ENCODE assay signal across 22 cellular contexts in genomic region chr10:116826803-116827202, GRCh38. TPM values are rescaled to one million over a fixed set of nuclear protein-coding genes. Genes with fewer than 3 reads are reported as not detected.
A peak's percentile ranks its signal among the peaks of the same experiment; 100 is the strongest.
DNase-seq lines count a peak whose midpoint lies in the region; ATAC-seq and TF ChIP-seq lines count a peak whose summit lies in the region.
"Had no signal": no experiment of that assay in that cellular context is flagged by ENCODE, and none has a peak within 500 bp of the region (broad histone marks: within the 10 kb centered on the region; RNA-seq: fewer than 3 reads in every experiment).

No MANE protein-coding gene starts in this region.

- TF ChIP-seq POLR2A in tibial nerve (IDR thresholded peaks at IDR 0.05) (no peak), upper lobe of left lung (IDR thresholded peaks at IDR 0.05) (no peak)

- 54 to 58% methylated on average over 7 of the region's 7 CpGs for WGBS in tibial nerve, 2 donors
- WGBS in upper lobe of left lung, 2 donors, result 88 to 90% methylated on average over 7 of the region's 7 CpGs

- H3K27me3 ChIP-seq in RWPE2 (ENCODE audit: insufficient read depth, poor library complexity, severe bottlenecking) (no peaks in the 10 kb centered on the region), tibial nerve (no peaks in the 10 kb centered on the region), upper lobe of left lung (no peaks in the 10 kb centered on the region)
- H3K27me3 ChIP-seq: BLaER1, spleen, tibial artery had no signal

- no peaks in the 10 kb centered on the region for H3K4me1 ChIP-seq in RWPE2 (ENCODE audit: insufficient read depth, poor library complexity, severe bottlenecking)
- H3K4me1 ChIP-seq in tibial nerve, result no peaks in the 10 kb centered on the region
- H3K4me1 ChIP-seq in upper lobe of left lung, result no peaks in the 10 kb centered on the region
- H3K4me1 ChIP-seq: BLaER1, spleen, tibial artery had no signal

- H3K4me3 ChIP-seq in RWPE2 (ENCODE audit: severe bottlenecking), result no peak overlapping the region
- no peak overlapping the region for H3K4me3 ChIP-seq in tibial nerve
- H3K4me3 ChIP-seq in upper lobe of left lung, result no peak overlapping the region
- H3K4me3 ChIP-seq: BLaER1, spleen, tibial artery had no signal

- DNase-seq in AG08395 (ENCODE audit: low spot score) (peak; percentile 32), ELR (ENCODE audit: low read depth) (peak; percentile 58), RWPE2 (ENCODE audit: low spot score) (no peak), iris pigment epithelial cell (ENCODE audit: low read depth) (peak; percentile 70), NCI-H2029 treated with DMSO at 0.1 percent for 48 hours (lab: John Stamatoyannopoulos, UW) (no peak), tibial nerve (ENCODE audit: low spot score in 2 of 2) (no peak), ecto neural progenitor cell (ENCODE audit: low spot score) (no peak), upper lobe of left lung (no peak)
- DNase-seq: activated CD4-positive, alpha-beta T cell treated with anti-CD3 and anti-CD28 coated beads, Interleukin-2, amount 50 U/mL, for 4 hours; activated naive CD8-positive, alpha-beta T cell treated with anti-CD3 and anti-CD28 coated beads for 36 hours; activated T-cell treated with anti-CD3 and anti-CD28 coated beads, Interleukin-2, amount 50 U/mL, for 1 hour; DMS153; effector memory CD4-positive, alpha-beta T cell; NCI-H1105 treated with DMSO at 0.1 percent for 48 hours; NCI-H510A; posterior cingulate gyrus; spleen; tibial artery had no signal

- H3K9me3 ChIP-seq in RWPE2 (ENCODE audit: severe bottlenecking) (no peaks in the 10 kb centered on the region), tibial nerve (no peaks in the 10 kb centered on the region), upper lobe of left lung (no peaks in the 10 kb centered on the region)
- H3K9me3 ChIP-seq: BLaER1, spleen, tibial artery had no signal

- no peak overlapping the region for H3K27ac ChIP-seq in RWPE2 (ENCODE audit: poor library complexity, severe bottlenecking)
- H3K27ac ChIP-seq in tibial nerve, result no peak overlapping the region
- H3K27ac ChIP-seq in upper lobe of left lung, result no peak overlapping the region
- H3K27ac ChIP-seq: BLaER1, spleen, tibial artery had no signal

- H3K36me3 ChIP-seq in RWPE2 (ENCODE audit: low read depth) (no peaks in the 10 kb centered on the region), tibial nerve (peaks cover 0 to 4% (median 0%) of the 10 kb centered on the region in 3 donors), upper lobe of left lung (no peaks in the 10 kb centered on the region)
- H3K36me3 ChIP-seq: BLaER1 had no signal

- TF ChIP-seq CTCF in RWPE2 (IDR thresholded peaks at IDR 0.05; ENCODE audit: poor library complexity, severe bottlenecking) (no peak), tibial nerve (IDR thresholded peaks at IDR 0.05) (no peak), upper lobe of left lung (IDR thresholded peaks at IDR 0.05) (no peak)

- ATAC-seq in RWPE2 (ENCODE audit: low read depth) (peak; percentile 21; the same call in 1 of the 3 replicates), upper lobe of left lung (ENCODE audit: low FRiP score in 2 of 2) (no peak)

- no peak for TF ChIP-seq EP300 in tibial nerve (IDR thresholded peaks at IDR 0.05)
- no peak for TF ChIP-seq EP300 in upper lobe of left lung (IDR thresholded peaks at IDR 0.05)

RNA-seq across cellular contexts. Expression of gene ENO4, which starts 22.5 kb away (rescaled TPM):
- total RNA-seq in tibial nerve (1 to 10 TPM in 1 of 4 donors, under 1 TPM in 2, not detected in 1; 0.21 to 1.2 (median 0.39) TPM), upper lobe of left lung (1 to 10 TPM in 4 of 6 donors, under 1 TPM in 2; 0.06 to 3.0 (median 1.1) TPM)
- total RNA-seq: activated naive CD8-positive, alpha-beta T cell treated with anti-CD3 and anti-CD28 coated beads for 36 hours; fibroblast of villous mesenchyme; left lobe of liver; OCI-LY7; spleen had no signal

Comparison
In these comparisons a context has a peak if more than half of its experiments do, and no peak if none do; other contexts are left out.
1. DNase-seq: peak in AG08395 (single experiment), ELR (single experiment) and iris pigment epithelial cell (single experiment); none in RWPE2 (single experiment), NCI-H2029 treated with DMSO at 0.1 percent for 48 hours (single experiment), tibial nerve (0 of 2), ecto neural progenitor cell (single experiment) and upper lobe of left lung (0 of 2).